Comparison of ENCODE assay signal across 20 cellular contexts in genomic region chr2:11680901-11681721, GRCh38. TPM values are rescaled to one million over a fixed set of nuclear protein-coding genes. Genes with fewer than 3 reads are reported as not detected.
DNase-seq lines count a peak whose midpoint lies in the region; ATAC-seq and TF ChIP-seq lines count a peak whose summit lies in the region.
"Had no signal": no experiment of that assay in that cellular context is flagged by ENCODE, and none has a peak within 500 bp of the region (broad histone marks: within the 10 kb centered on the region; RNA-seq: fewer than 3 reads in every experiment).

No MANE protein-coding gene starts in this region.

- H3K36me3 ChIP-seq in HCT116 (ENCODE audit: control insufficient read depth in 1 of 2, insufficient read depth in 2 of 2, low read length in 2 of 2), result no peaks in the 10 kb centered on the region
- no peaks in the 10 kb centered on the region for H3K36me3 ChIP-seq in psoas muscle (ENCODE audit: insufficient read depth in 1 of 2, low read depth in 1 of 2)
- H3K36me3 ChIP-seq: colonic mucosa, MG63, pancreas, uterus had no signal

- no peak overlapping the region for H3K4me3 ChIP-seq in HCT116 (replicated peaks in 1 of 2; ENCODE audit: low read depth in 1 of 2, low read length in 2 of 2)
- H3K4me3 ChIP-seq in dorsolateral prefrontal cortex, result no peak overlapping the region
- no peak overlapping the region for H3K4me3 ChIP-seq in psoas muscle
- H3K4me3 ChIP-seq: colonic mucosa, MG63, pancreas, uterus had no signal

- no peak overlapping the region for H3K9ac ChIP-seq in HCT116 (ENCODE audit: low read length)

- H3K36me3 Mint-ChIP-seq in activated CD4-positive, alpha-beta memory T cell treated with anti-CD3 and anti-CD28 coated beads for 36 hours, result no peaks in the 10 kb centered on the region
- no peaks in the 10 kb centered on the region for H3K36me3 Mint-ChIP-seq in activated CD4-positive, alpha-beta T cell treated with anti-CD3 and anti-CD28 coated beads for 36 hours (ENCODE audit: low read depth)
- H3K36me3 Mint-ChIP-seq: activated naive CD8-positive, alpha-beta T cell treated with anti-CD3 and anti-CD28 coated beads for 36 hours had no signal

- H2AFZ ChIP-seq in HCT116 (ENCODE audit: low read depth, low read length, poor library complexity, severe bottlenecking), result peak overlapping the region; percentile 54

- H3K4me1 ChIP-seq in HCT116 (ENCODE audit: control insufficient read depth in 1 of 2, insufficient read depth in 2 of 2, low read length in 2 of 2), result peaks cover 9 to 12% of the 10 kb centered on the region in 2 experiments; a peak in 2 of 4 replicates
- H3K4me1 ChIP-seq in psoas muscle, result peaks cover 77% of the 10 kb centered on the region
- H3K4me1 ChIP-seq: colonic mucosa, uterus had no signal

- no peak for TF ChIP-seq CTCF in HCT116 (IDR thresholded peaks at IDR 0.05 in 2 of 3, conservative IDR thresholded peaks at IDR 0.05 in 1 of 3; ENCODE audit: borderline replicate concordance in 1 of 3, insufficient read depth in 1 of 3, low read depth in 2 of 3, low read length in 2 of 3)
- no peak for TF ChIP-seq CTCF in dorsolateral prefrontal cortex (IDR thresholded peaks at IDR 0.05 in 54 of 56, conservative IDR thresholded peaks at IDR 0.05 in 2 of 56; ENCODE audit: low read depth in 1 of 56, partially characterized antibody in 56 of 56)
- TF ChIP-seq CTCF in psoas muscle (IDR thresholded peaks at IDR 0.05), result no peak

- POLR2A ChIA-PET in HCT116 (lab: Charles Lee), result no interaction called here
- POLR2A ChIA-PET in activated CD4-positive, alpha-beta memory T cell treated with anti-CD3 and anti-CD28 coated beads for 36 hours (lab: Charles Lee), result no interaction called here
- POLR2A ChIA-PET in activated CD4-positive, alpha-beta T cell treated with anti-CD3 and anti-CD28 coated beads for 36 hours (lab: Charles Lee), result no interaction called here

- H3K27me3 ChIP-seq in HCT116 (ENCODE audit: insufficient read depth, low read length) (no peaks in the 10 kb centered on the region), dorsolateral prefrontal cortex (peaks cover 0 to 3% (median 0%) of the 10 kb centered on the region in 45 donors), psoas muscle (ENCODE audit: insufficient read depth in 3 of 3, low read length in 2 of 3) (no peaks in the 10 kb centered on the region)
- H3K27me3 ChIP-seq: colonic mucosa, MG63, pancreas, uterus had no signal

- no peak for TF ChIP-seq RAD21 in HCT116 (IDR thresholded peaks at IDR 0.05; ENCODE audit: low read depth)

- BruUV-seq in HCT116 (replicated peaks; lab: Mats Ljungman, UMichigan), result no TSS peak

- no peaks in the 10 kb centered on the region for H3K9me2 ChIP-seq in HCT116 (ENCODE audit: insufficient read depth)

- no peaks in the 10 kb centered on the region for H3K79me2 ChIP-seq in HCT116 (ENCODE audit: insufficient read depth, low read length)

- no peaks in the 10 kb centered on the region for H3K9me3 Mint-ChIP-seq in activated CD4-positive, alpha-beta memory T cell treated with anti-CD3 and anti-CD28 coated beads for 36 hours
- no peaks in the 10 kb centered on the region for H3K9me3 Mint-ChIP-seq in activated CD4-positive, alpha-beta T cell treated with anti-CD3 and anti-CD28 coated beads for 36 hours (ENCODE audit: low read depth)
- H3K9me3 Mint-ChIP-seq: activated CD4-positive, alpha-beta T cell treated with anti-CD3 and anti-CD28 coated beads, Interleukin-2, amount 10 ng/mL, durations not matched to agents 24 days and 14 days; activated naive CD8-positive, alpha-beta T cell treated with anti-CD3 and anti-CD28 coated beads for 36 hours; activated T-helper 17 cell treated with anti-CD3 and anti-CD28 coated beads, Interleukin-2, amount 50 U/mL, for 72 hours had no signal

- no peak overlapping the region for H3K4me3 Mint-ChIP-seq in activated CD4-positive, alpha-beta memory T cell treated with anti-CD3 and anti-CD28 coated beads for 36 hours
- no peak overlapping the region for H3K4me3 Mint-ChIP-seq in activated CD4-positive, alpha-beta T cell treated with anti-CD3 and anti-CD28 coated beads for 36 hours
- H3K4me3 Mint-ChIP-seq: activated CD4-positive, alpha-beta T cell treated with anti-CD3 and anti-CD28 coated beads, Interleukin-2, amount 10 ng/mL, durations not matched to agents 24 days and 14 days; activated naive CD8-positive, alpha-beta T cell treated with anti-CD3 and anti-CD28 coated beads for 36 hours; activated T-helper 17 cell treated with anti-CD3 and anti-CD28 coated beads, Interleukin-2, amount 50 U/mL, for 72 hours had no signal

- CTCF ChIA-PET in HCT116 (lab: Charles Lee), result interaction anchor here (0.9 to 2.4 kb wide), 5 partner anchors 9 to 548 kb away, joined by 3 to 14 read pairs (median 5); a partner anchor contains a TSS
- CTCF ChIA-PET in activated CD4-positive, alpha-beta memory T cell treated with anti-CD3 and anti-CD28 coated beads for 36 hours (lab: Charles Lee), result interaction anchor here (0.8 to 4.0 kb wide), 13 partner anchors 10 to 135 kb away, joined by 3 to 22 read pairs (median 3); no protein-coding TSS in a partner anchor
- CTCF ChIA-PET in activated CD4-positive, alpha-beta T cell treated with anti-CD3 and anti-CD28 coated beads for 36 hours (lab: Charles Lee), result interaction anchor here (0.6 to 2.8 kb wide), 14 partner anchors 9 to 549 kb away, joined by 3 to 16 read pairs (median 3); a partner anchor contains a TSS

- 77 to 87% (median 80%) methylated on average over 15 of the region's 15 CpGs for WGBS in psoas muscle, 3 donors

- H3K9me3 ChIP-seq in HCT116 (ENCODE audit: control insufficient read depth in 1 of 2, insufficient read depth in 1 of 2, low read depth in 1 of 2, low read length in 2 of 2) (no peaks in the 10 kb centered on the region), psoas muscle (no peaks in the 10 kb centered on the region)
- H3K9me3 ChIP-seq: colonic mucosa, MG63, pancreas, uterus had no signal

- H3K27ac ChIP-seq in HCT116 (ENCODE audit: low read depth, low read length), result no peak overlapping the region
- peak overlapping the region in 32 of 59 donors; percentile 1 to 93 (median 50) for H3K27ac ChIP-seq in dorsolateral prefrontal cortex
- peak overlapping the region; percentile 83 for H3K27ac ChIP-seq in psoas muscle
- H3K27ac ChIP-seq: C4-2B, colonic mucosa, uterus had no signal

- peak; percentile 87 for TF ChIP-seq POLR2A in HCT116 (IDR thresholded peaks at IDR 0.05; ENCODE audit: borderline replicate concordance, extremely low read depth, insufficient read depth, insufficient read length)

- no peak overlapping the region for H3K27ac Mint-ChIP-seq in activated CD4-positive, alpha-beta memory T cell treated with anti-CD3 and anti-CD28 coated beads for 36 hours
- H3K27ac Mint-ChIP-seq in activated CD4-positive, alpha-beta T cell treated with anti-CD3 and anti-CD28 coated beads for 36 hours, result no peak overlapping the region
- H3K27ac Mint-ChIP-seq: activated CD4-positive, alpha-beta T cell treated with anti-CD3 and anti-CD28 coated beads, Interleukin-2, amount 10 ng/mL, durations not matched to agents 24 days and 14 days; activated naive CD8-positive, alpha-beta T cell treated with anti-CD3 and anti-CD28 coated beads for 36 hours; activated T-helper 17 cell treated with anti-CD3 and anti-CD28 coated beads, Interleukin-2, amount 50 U/mL, for 72 hours had no signal

- no peak for ATAC-seq in HCT116
- no peak for ATAC-seq in psoas muscle
- no peak for ATAC-seq in activated CD4-positive, alpha-beta T cell treated with anti-CD3 and anti-CD28 coated beads for 36 hours
- no peak for ATAC-seq in HG02973 (IDR thresholded peaks at IDR 0.05; ENCODE audit: unreplicated experiment)

- RAD21 ChIA-PET in HCT116 (lab: Charles Lee; ENCODE audit: low non-redundant PET in 1 of 2, low total read pairs in 2 of 2, uncharacterized antibody in 2 of 2, unreplicated experiment in 2 of 2), result no interaction called here

- peaks cover 29% of the 10 kb centered on the region for H3K27me3 Mint-ChIP-seq in activated CD4-positive, alpha-beta memory T cell treated with anti-CD3 and anti-CD28 coated beads for 36 hours
- peaks cover 18% of the 10 kb centered on the region for H3K27me3 Mint-ChIP-seq in activated CD4-positive, alpha-beta T cell treated with anti-CD3 and anti-CD28 coated beads for 36 hours

- no peaks in the 10 kb centered on the region for H4K20me1 ChIP-seq in HCT116 (ENCODE audit: insufficient read depth)

- H3K4me1 Mint-ChIP-seq in activated CD4-positive, alpha-beta memory T cell treated with anti-CD3 and anti-CD28 coated beads for 36 hours (ENCODE audit: low read depth), result peaks cover 5% of the 10 kb centered on the region
- H3K4me1 Mint-ChIP-seq in activated CD4-positive, alpha-beta T cell treated with anti-CD3 and anti-CD28 coated beads for 36 hours, result peaks cover 4% of the 10 kb centered on the region
- H3K4me1 Mint-ChIP-seq: activated T-helper 17 cell treated with anti-CD3 and anti-CD28 coated beads, Interleukin-2, amount 50 U/mL, for 72 hours had no signal

- no peak overlapping the region for H3K4me2 ChIP-seq in HCT116 (ENCODE audit: low read length)

- no peak for DNase-seq in HCT116 (ENCODE audit: low read depth, low spot score)
- DNase-seq in SK-N-DZ (ENCODE audit: low spot score), result peak; percentile 79
- peak in 2 of 10 donors; percentile 24 to 45 for DNase-seq in dorsolateral prefrontal cortex
- DNase-seq in psoas muscle, result no peak
- DNase-seq in activated CD4-positive, alpha-beta memory T cell treated with anti-CD3 and anti-CD28 coated beads for 36 hours, result no peak
- no peak for DNase-seq in activated CD4-positive, alpha-beta T cell treated with anti-CD3 and anti-CD28 coated beads for 36 hours
- no peak for DNase-seq in T1000 (lab: John Stamatoyannopoulos, UW)
- DNase-seq: EL, kidney glomerular epithelial cell, uterus had no signal

- intact Hi-C loops in HCT116 (cut with micrococcal nuclease) (loop anchor here (5.0 kb wide), 2 partner anchors 99 to 549 kb away; a partner anchor contains a TSS), dorsolateral prefrontal cortex (cut with DNase I) (loop anchor here in 1 of 2 donors (10.0 kb wide), 1 partner anchor 216 kb away; the partner anchor contains the start of gene E2F6), psoas muscle (cut with DNase I) (loop anchor here (5.0 to 10.0 kb wide), 3 partner anchors 84 to 206 kb away; no protein-coding TSS in a partner anchor)
- intact Hi-C loops in activated CD4-positive, alpha-beta memory T cell treated with anti-CD3 and anti-CD28 coated beads for 36 hours (cut with micrococcal nuclease), result loop anchor here (10.0 kb wide), 1 partner anchor 846 kb away; no protein-coding TSS in a partner anchor
- intact Hi-C loops in activated CD4-positive, alpha-beta T cell treated with anti-CD3 and anti-CD28 coated beads for 36 hours (cut with DNase I, micrococcal nuclease), result loop anchor here in 1 of 2 experiments (5.0 kb wide), 1 partner anchor 204 kb away; no protein-coding TSS in a partner anchor

RNA-seq across cellular contexts. Expression of gene NTSR2, which starts 11.1 kb away (rescaled TPM):
- total RNA-seq in HCT116 (2021; ENCODE audit: unreplicated experiment) (not detected), dorsolateral prefrontal cortex (10 to 100 TPM in 110 of 120 experiments, 1 to 10 TPM in 10; 3.8 to 48.0 (median 18.6) TPM), psoas muscle (under 1 TPM in 3 of 4 donors, not detected in 1; 0.18 to 0.36 (median 0.22) TPM)
- not detected in 2 replicates for polyA plus RNA-seq in HCT116 (2012)
- not detected in 2 replicates for polyA plus RNA-seq in SK-N-DZ (2014; cell fraction: cytosol; rRNA removed)
- not detected in 2 replicates for polyA plus RNA-seq in SK-N-DZ (2014; cell fraction: nucleus; rRNA removed)
- polyA plus RNA-seq in psoas muscle, result under 1 TPM; 0.35 to 0.97 (median 0.82) TPM
- total RNA-seq in activated CD4-positive, alpha-beta memory T cell treated with anti-CD3 and anti-CD28 coated beads for 36 hours, result not detected
- total RNA-seq in activated CD4-positive, alpha-beta T cell treated with anti-CD3 and anti-CD28 coated beads for 36 hours, result not detected
- total RNA-seq: activated CD4-positive, alpha-beta T cell treated with anti-CD3 and anti-CD28 coated beads, Interleukin-2, amount 10 ng/mL, durations not matched to agents 24 days and 14 days; activated naive CD8-positive, alpha-beta T cell treated with anti-CD3 and anti-CD28 coated beads for 36 hours; activated T-helper 17 cell treated with anti-CD3 and anti-CD28 coated beads, Interleukin-2, amount 50 U/mL, for 72 hours; colonic mucosa; H1; pancreas; PC-3; uterus had no signal
- polyA plus RNA-seq: pancreas had no signal
